8 cellular contexts compared by ENCODE assay signal in genomic region chr4:118278473-118279274, GRCh38.
DNase-seq lines count a peak whose midpoint lies in the region; ATAC-seq, FAIRE-seq and TF ChIP-seq lines count a peak whose summit lies in the region.

No MANE protein-coding gene starts in this region.

- H3K9me3 ChIP-seq in AG04450 (ENCODE audit: control insufficient read depth, insufficient read depth, low read length): no peaks in the 10 kb centered on the region
- H3K9me3 ChIP-seq in WERI-Rb-1 (ENCODE audit: severe bottlenecking): peaks cover 2% of the 10 kb centered on the region
- no peaks in the 10 kb centered on the region for H3K9me3 ChIP-seq in small intestine (ENCODE audit: control insufficient read depth, low read depth)

- CTCF ChIA-PET in AG04450 (lab: Charles Lee): interaction anchor here (1.1 kb wide), 1 partner anchor 74 kb away, joined by 4 read pairs; the partner anchor contains the start of gene PRSS12

- peak overlapping the region; percentile 87 for H3K4me3 ChIP-seq in AG04450 (ENCODE audit: low read depth, low read length)
- peak overlapping the region; percentile 79 for H3K4me3 ChIP-seq in WERI-Rb-1 (ENCODE audit: low read depth, low read length)
- H3K4me3 ChIP-seq in bronchial epithelial cell (ENCODE audit: low read depth, low read length): peak overlapping the region; percentile 87
- H3K4me3 ChIP-seq in small intestine (ENCODE audit: low read depth in 1 of 2, low read length in 2 of 2): peak overlapping the region; percentile 73 to 81

- H3K36me3 ChIP-seq in WERI-Rb-1: peaks cover 47% of the 10 kb centered on the region
- peaks cover 10% of the 10 kb centered on the region for H3K36me3 ChIP-seq in bronchial epithelial cell (ENCODE audit: control insufficient read depth, insufficient read depth, low read length)
- H3K36me3 ChIP-seq in small intestine (ENCODE audit: control insufficient read depth in 2 of 2, insufficient read depth in 2 of 2, low read length in 2 of 2): no peaks in the 10 kb centered on the region

- FAIRE-seq in bronchial epithelial cell (lab: Jason Lieb, UNC) (no peak), small intestine (lab: Jason Lieb, UNC) (no peak)

- DNase-seq in AG04450 (ENCODE audit: low read depth, low spot score): peak; percentile 82
- peak; percentile 79 for DNase-seq in NCI-H2196 treated with DMSO at 0.1 percent for 48 hours (lab: John Stamatoyannopoulos, UW; ENCODE audit: unreplicated experiment)
- DNase-seq in WERI-Rb-1: peak; percentile 99
- peak; percentile 89 for DNase-seq in bronchial epithelial cell (ENCODE audit: low read depth)
- peak; percentile 99 for DNase-seq in iPS-NIHi7 (ENCODE audit: extremely low spot score)
- DNase-seq in small intestine: peak; percentile 99

- H3K27me3 ChIP-seq in AG04450 (ENCODE audit: control insufficient read depth, insufficient read depth, low read length) (no peaks in the 10 kb centered on the region), WERI-Rb-1 (ENCODE audit: insufficient read depth, low read depth, severe bottlenecking) (no peaks in the 10 kb centered on the region), bronchial epithelial cell (ENCODE audit: control insufficient read depth, insufficient read depth, low read length) (no peaks in the 10 kb centered on the region), small intestine (ENCODE audit: control insufficient read depth in 2 of 2, insufficient read depth in 2 of 2, low read length in 2 of 2) (no peaks in the 10 kb centered on the region)

- H3K4me1 ChIP-seq in small intestine (ENCODE audit: control insufficient read depth in 2 of 2, insufficient read depth in 1 of 2, low read depth in 1 of 2, low read length in 1 of 2): peaks cover 0 to 4% of the 10 kb centered on the region in 2 donors

- ATAC-seq in GM18907 (IDR thresholded peaks at IDR 0.05; ENCODE audit: unreplicated experiment) (peak; percentile 92), HG03139 (IDR thresholded peaks at IDR 0.05; ENCODE audit: unreplicated experiment) (peak; percentile 86)

- POLR2A ChIA-PET in AG04450 (lab: Yijun Ruan, JAX): interaction anchor here (0.9 kb wide), 2 partner anchors 68 to 75 kb away, joined by 4 to 5 read pairs; partner anchors contain the start of gene PRSS12

- 0 to 1% (median 0%) methylated on average over 55 to 56 of the region's 56 CpGs for WGBS in small intestine, 3 donors

- peak overlapping the region; percentile 83 for H3K27ac ChIP-seq in AG04450 (ENCODE audit: low read depth, low read length)
- H3K27ac ChIP-seq in WERI-Rb-1: peak overlapping the region; percentile 86
- peak overlapping the region; percentile 96 to 97 for H3K27ac ChIP-seq in small intestine (ENCODE audit: low read depth in 1 of 2, low read length in 1 of 2)

- TF ChIP-seq CTCF in AG04450 (IDR thresholded peaks at IDR 0.05; ENCODE audit: low read depth, low read length) (no peak), WERI-Rb-1 (IDR thresholded peaks at IDR 0.05; ENCODE audit: low read depth, low read length) (no peak), bronchial epithelial cell (IDR thresholded peaks at IDR 0.05; ENCODE audit: insufficient read depth, low read length, severe bottlenecking) (no peak)

Comparison
In these comparisons a context has a peak if more than half of its experiments do, and no peak if none do; other contexts are left out.
1. Peak in every context shown above with its lines: DNase-seq, ATAC-seq, H3K4me3 ChIP-seq and H3K27ac ChIP-seq.